In genomic region chr4:106286611-106287010, GRCh38 we compare ENCODE assay signal across 20 cellular contexts.
"Had no signal": no experiment of that assay in that cellular context is flagged by ENCODE, and none has a peak within 500 bp of the region (broad histone marks: within the 10 kb centered on the region; RNA-seq: fewer than 3 reads in every experiment).

No MANE protein-coding gene starts in this region.

- H3K9me3 ChIP-seq: gastrocnemius medialis, left ventricle myocardium inferior, prostate gland, right atrium auricular region, suprapubic skin, transverse colon had no signal

- H3K4me3 Mint-ChIP-seq: activated CD4-positive, alpha-beta T cell treated with anti-CD3 and anti-CD28 coated beads for 36 hours; dendritic cell treated with granulocyte-macrophage colony-stimulating factor and Interleukin-4, amounts not matched to agents 40 ng/mL and 50 ng/mL, for 4 days; neural crest cell; stimulated activated naive CD8-positive, alpha-beta T cell treated with anti-CD3 and anti-CD28 coated beads, Interleukin-15, Interleukin-2, amounts not matched to agents 100 ng/mL and 50 ng/mL, for 24 hours; T-helper 2 cell treated with Interferon-gamma antibody and Interleukin-4, amounts not matched to agents 5 μg/mL and 100 μg/mL, for 36 hours had no signal

- H3K36me3 ChIP-seq: prostate gland, transverse colon had no signal

- DNase-seq: activated CD4-positive, alpha-beta T cell treated with anti-CD3 and anti-CD28 coated beads for 36 hours; activated CD4-positive, alpha-beta T cell treated with anti-CD3 and anti-CD28 coated beads, Interleukin-2, amount 50 U/mL, for 48 hours; activated gamma-delta T cell; effector memory CD4-positive, alpha-beta T cell; gastrocnemius medialis; head of caudate nucleus; left ventricle myocardium inferior; stimulated activated CD4-positive, alpha-beta T cell treated with anti-CD3 and anti-CD28 coated beads, Interleukin-15, amount 100 ng/mL, for 24 hours; stimulated activated CD4-positive, alpha-beta T cell treated with anti-CD3 and anti-CD28 coated beads, Interleukin-2, amount 100 ng/mL, for 48 hours; transverse colon had no signal

- H3K4me1 Mint-ChIP-seq: neural crest cell had no signal

- H3K9me3 Mint-ChIP-seq: dendritic cell treated with granulocyte-macrophage colony-stimulating factor and Interleukin-4, amounts not matched to agents 40 ng/mL and 50 ng/mL, for 4 days; T-helper 2 cell treated with Interferon-gamma antibody and Interleukin-4, amounts not matched to agents 5 μg/mL and 100 μg/mL, for 36 hours had no signal

- H3K27ac Mint-ChIP-seq: activated CD4-positive, alpha-beta T cell treated with anti-CD3 and anti-CD28 coated beads for 36 hours; activated naive CD4-positive, alpha-beta T cell treated with anti-CD3 and anti-CD28 coated beads, Interleukin-2, amount 50 U/mL, for 72 hours; dendritic cell treated with granulocyte-macrophage colony-stimulating factor and Interleukin-4, amounts not matched to agents 40 ng/mL and 50 ng/mL, for 4 days; stimulated activated naive CD8-positive, alpha-beta T cell treated with anti-CD3 and anti-CD28 coated beads, Interleukin-15, Interleukin-2, amounts not matched to agents 100 ng/mL and 50 ng/mL, for 24 hours; T-helper 2 cell treated with Interferon-gamma antibody and Interleukin-4, amounts not matched to agents 5 μg/mL and 100 μg/mL, for 36 hours had no signal

- H3K4me1 ChIP-seq: gastrocnemius medialis, prostate gland, right atrium auricular region, suprapubic skin had no signal

- ATAC-seq: activated CD4-positive, alpha-beta T cell treated with anti-CD3 and anti-CD28 coated beads for 36 hours; activated naive CD4-positive, alpha-beta T cell treated with anti-CD3 and anti-CD28 coated beads, Interleukin-2, amount 50 U/mL, for 72 hours; gastrocnemius medialis had no signal

- H3K4me3 ChIP-seq: cardiac muscle cell, gastrocnemius medialis, left ventricle myocardium inferior, prostate gland, right atrium auricular region, skin epidermis, suprapubic skin, transverse colon had no signal

- H3K27ac ChIP-seq: cardiac muscle cell, gastrocnemius medialis, left ventricle myocardium inferior, prostate gland, right atrium auricular region, skin epidermis, suprapubic skin, transverse colon had no signal

- H3K27me3 ChIP-seq: cardiac muscle cell, gastrocnemius medialis, right atrium auricular region, suprapubic skin, transverse colon had no signal

- H3K27me3 Mint-ChIP-seq: activated CD4-positive, alpha-beta T cell treated with anti-CD3 and anti-CD28 coated beads for 36 hours; dendritic cell treated with granulocyte-macrophage colony-stimulating factor and Interleukin-4, amounts not matched to agents 40 ng/mL and 50 ng/mL, for 4 days; stimulated activated naive CD8-positive, alpha-beta T cell treated with anti-CD3 and anti-CD28 coated beads, Interleukin-15, Interleukin-2, amounts not matched to agents 100 ng/mL and 50 ng/mL, for 24 hours had no signal
